11 cellular contexts compared by ENCODE assay signal in genomic region chr15:68113273-68113672, GRCh38. TPM values are rescaled to one million over a fixed set of nuclear protein-coding genes. Genes with fewer than 3 reads are reported as not detected.
DNase-seq lines count a peak whose midpoint lies in the region; ATAC-seq and TF ChIP-seq lines count a peak whose summit lies in the region.
"Had no signal": no experiment of that assay in that cellular context is flagged by ENCODE, and none has a peak within 500 bp of the region (broad histone marks: within the 10 kb centered on the region; RNA-seq: fewer than 3 reads in every experiment).

No MANE protein-coding gene starts in this region.

- H4K20me1 ChIP-seq in neural progenitor cell (ENCODE audit: low read depth) = peaks cover 26% of the 10 kb centered on the region

- H3K27ac Mint-ChIP-seq in CD8-positive, alpha-beta memory T cell = peak overlapping the region in 6 of 8 donors; percentile 20 to 81 (median 46)
- no peak overlapping the region for H3K27ac Mint-ChIP-seq in neural progenitor cell

- H3K36me3 Mint-ChIP-seq in CD8-positive, alpha-beta memory T cell = peaks cover 0 to 12% (median 5%) of the 10 kb centered on the region in 3 donors
- H3K36me3 Mint-ChIP-seq in neural progenitor cell = peaks cover 36% of the 10 kb centered on the region

- CTCF ChIA-PET in CD8-positive, alpha-beta memory T cell (lab: Charles Lee) = no interaction called here

- H2AFZ ChIP-seq in neural progenitor cell (replicated peaks) = no peak overlapping the region

- no peaks in the 10 kb centered on the region for H3F3A ChIP-seq in neural progenitor cell (ENCODE audit: low read depth)

- H3K36me3 ChIP-seq in CD8-positive, alpha-beta memory T cell (ENCODE audit: insufficient read depth, low read length) = no peaks in the 10 kb centered on the region
- H3K36me3 ChIP-seq in neural progenitor cell = no peaks in the 10 kb centered on the region
- H3K36me3 ChIP-seq: brain microvascular endothelial cell, WERI-Rb-1 had no signal

- H3K4me3 Mint-ChIP-seq in CD8-positive, alpha-beta memory T cell = peak overlapping the region in 4 of 7 donors; percentile 7 to 62 (median 42)
- H3K4me3 Mint-ChIP-seq in neural progenitor cell = no peak overlapping the region

- H3K4me1 ChIP-seq in CD8-positive, alpha-beta memory T cell (ENCODE audit: insufficient read depth, low read length) = peaks cover 29% of the 10 kb centered on the region
- H3K4me1 ChIP-seq in neural progenitor cell = no peaks in the 10 kb centered on the region

- no peak overlapping the region for H3K4me3 ChIP-seq in CD8-positive, alpha-beta memory T cell (ENCODE audit: low read length)
- H3K4me3 ChIP-seq in cardiac fibroblast (replicated peaks in 1 of 2; ENCODE audit: low read depth in 2 of 2, low read length in 2 of 2) (no peak overlapping the region), neural progenitor cell (no peak overlapping the region)

- peaks cover 80% of the 10 kb centered on the region for H3K79me2 ChIP-seq in neural progenitor cell (ENCODE audit: low read depth)

- POLR2A ChIA-PET in CD8-positive, alpha-beta memory T cell (lab: Charles Lee) = no interaction called here

- H3K27ac ChIP-seq in CD8-positive, alpha-beta memory T cell (ENCODE audit: low read depth, low read length) = no peak overlapping the region
- H3K27ac ChIP-seq in neural progenitor cell = peak overlapping the region; percentile 17
- H3K27ac ChIP-seq: brain microvascular endothelial cell, WERI-Rb-1 had no signal

- no peak overlapping the region for H3K9ac ChIP-seq in neural progenitor cell

- H3K4me1 Mint-ChIP-seq in CD8-positive, alpha-beta memory T cell = peaks cover 83 to 94% (median 93%) of the 10 kb centered on the region in 3 donors
- H3K4me1 Mint-ChIP-seq in neural progenitor cell = peaks cover 10% of the 10 kb centered on the region

- H3K4me2 ChIP-seq in neural progenitor cell = no peak overlapping the region

- H3K27me3 ChIP-seq in CD8-positive, alpha-beta memory T cell (ENCODE audit: insufficient read depth, low read length, poor library complexity, severe bottlenecking) = no peaks in the 10 kb centered on the region
- H3K27me3 ChIP-seq in neural progenitor cell = no peaks in the 10 kb centered on the region
- H3K27me3 ChIP-seq: brain microvascular endothelial cell had no signal

- TF ChIP-seq CTCF in cardiac fibroblast (IDR thresholded peaks at IDR 0.05; ENCODE audit: low read depth, low read length) (no peak), neural progenitor cell (IDR thresholded peaks at IDR 0.05) (no peak)

- DNase-seq in CD8-positive, alpha-beta memory T cell = no peak
- DNase-seq in NCI-H146 (lab: John Stamatoyannopoulos, UW) (peak; percentile 3), cardiac fibroblast (ENCODE audit: low read depth in 2 of 2) (peak; percentile 42 to 45), neural progenitor cell (ENCODE audit: low spot score) (no peak), midbrain (lab: John Stamatoyannopoulos, UW) (no peak), NCI-H2171 (lab: John Stamatoyannopoulos, UW) (no peak), medulla oblongata (ENCODE audit: extremely low spot score) (no peak)
- DNase-seq: brain microvascular endothelial cell, NCI-H2227 treated with DMSO at 0.1 percent for 48 hours, WERI-Rb-1 had no signal

- H3K9me3 Mint-ChIP-seq in CD8-positive, alpha-beta memory T cell = no peaks in the 10 kb centered on the region
- peaks cover 19% of the 10 kb centered on the region for H3K9me3 Mint-ChIP-seq in neural progenitor cell

- H3K9me3 ChIP-seq in CD8-positive, alpha-beta memory T cell (ENCODE audit: low read length) = no peaks in the 10 kb centered on the region
- no peaks in the 10 kb centered on the region for H3K9me3 ChIP-seq in neural progenitor cell (ENCODE audit: low read depth)

- no peaks in the 10 kb centered on the region for H3K27me3 Mint-ChIP-seq in CD8-positive, alpha-beta memory T cell
- no peaks in the 10 kb centered on the region for H3K27me3 Mint-ChIP-seq in neural progenitor cell (ENCODE audit: insufficient read depth, low read depth)

- ATAC-seq in HG02678 (IDR thresholded peaks at IDR 0.05; ENCODE audit: unreplicated experiment) = no peak

RNA-seq across cellular contexts. Expression of gene PIAS1, which starts 59.2 kb away (rescaled TPM):
- total RNA-seq in CD8-positive, alpha-beta memory T cell = 10 to 100 TPM; 25.5 to 30.2 TPM
- 127 TPM for polyA plus RNA-seq in CD8-positive, alpha-beta memory T cell
- 34.6 and 48.2 TPM in 2 replicates for total RNA-seq in neural progenitor cell (ENCODE audit: low replicate concordance)

Comparison
In these comparisons a context has a peak if more than half of its experiments do, and no peak if none do; other contexts are left out.
1. DNase-seq: peak in NCI-H146 (single experiment) and cardiac fibroblast (2 of 2); none in CD8-positive, alpha-beta memory T cell (0 of 5), neural progenitor cell (single experiment), midbrain (single experiment), NCI-H2171 (single experiment) and medulla oblongata (single experiment).